Comparison of ENCODE assay signal across 21 cellular contexts in genomic region chr12:26580619-26581018, GRCh38.
"Had no signal": no experiment of that assay in that cellular context is flagged by ENCODE, and none has a peak within 500 bp of the region (broad histone marks: within the 10 kb centered on the region; RNA-seq: fewer than 3 reads in every experiment).

No MANE protein-coding gene starts in this region.

- H3K27me3 ChIP-seq: neutrophil, spleen, testis, tibial nerve, upper lobe of right lung, vagina had no signal

- H3K4me3 Mint-ChIP-seq: naive B cell; nephron progenitor cell; stimulated activated naive B cell treated with anti-CD40 and anti-IgM and Interleukin-4, amounts not matched to agents 10 μg/mL and 1 μg/mL and 100 μg/mL, for 72 hours; stimulated activated naive CD8-positive, alpha-beta T cell treated with anti-CD3 and anti-CD28 coated beads, Interleukin-15, amount 100 ng/mL, for 72 hours had no signal

- H3K4me1 ChIP-seq: left ventricle myocardium inferior, testis, tibial nerve, upper lobe of right lung, vagina had no signal

- H3K27me3 Mint-ChIP-seq: naive B cell; stimulated activated naive B cell treated with anti-CD40 and anti-IgM and Interleukin-4, amounts not matched to agents 10 μg/mL and 1 μg/mL and 100 μg/mL, for 72 hours; stimulated activated naive CD8-positive, alpha-beta T cell treated with anti-CD3 and anti-CD28 coated beads, Interleukin-15, amount 100 ng/mL, for 72 hours had no signal

- H3K27ac Mint-ChIP-seq: nephron progenitor cell; stimulated activated naive B cell treated with anti-CD40 and anti-IgM and Interleukin-4, amounts not matched to agents 10 μg/mL and 1 μg/mL and 100 μg/mL, for 72 hours; stimulated activated naive CD8-positive, alpha-beta T cell treated with anti-CD3 and anti-CD28 coated beads, Interleukin-15, amount 100 ng/mL, for 72 hours had no signal

- ATAC-seq: left cardiac atrium; sciatic nerve; stimulated activated naive B cell treated with anti-CD40 and anti-IgM and Interleukin-4, amounts not matched to agents 10 μg/mL and 1 μg/mL and 100 μg/mL, for 72 hours; stimulated activated naive CD8-positive, alpha-beta T cell treated with anti-CD3 and anti-CD28 coated beads, Interleukin-15, amount 100 ng/mL, for 72 hours; upper lobe of right lung had no signal

- H3K9me3 Mint-ChIP-seq: nephron progenitor cell; stimulated activated naive CD8-positive, alpha-beta T cell treated with anti-CD3 and anti-CD28 coated beads, Interleukin-15, amount 100 ng/mL, for 72 hours had no signal

- DNase-seq: dermis blood vessel endothelial cell; erythroblast; kidney; left cardiac atrium; left ventricle myocardium inferior; mesendoderm; naive B cell; nephron progenitor cell; spleen; stimulated activated CD4-positive, alpha-beta T cell treated with anti-CD3 and anti-CD28 coated beads, Interleukin-15, amount 100 ng/mL, for 24 hours; stimulated activated CD4-positive, alpha-beta T cell treated with anti-CD3 and anti-CD28 coated beads, Interleukin-1b, Interleukin-23, amount 100 ng/mL, for 48 hours; stimulated activated CD4-positive, alpha-beta T cell treated with anti-CD3 and anti-CD28 coated beads, Interleukin-4, amount 100 ng/mL, for 24 hours; stimulated activated naive B cell treated with anti-CD40 and anti-IgM and Interleukin-4, amounts not matched to agents 10 μg/mL and 1 μg/mL and 100 μg/mL, for 72 hours; stimulated activated naive CD8-positive, alpha-beta T cell treated with anti-CD3 and anti-CD28 coated beads, Interleukin-15, amount 100 ng/mL, for 72 hours; testis; upper lobe of right lung had no signal

- H3K4me3 ChIP-seq: left ventricle myocardium inferior, lung, spleen, testis, tibial nerve, upper lobe of right lung, vagina had no signal

- H3K27ac ChIP-seq: left ventricle myocardium inferior, neutrophil, spleen, testis, tibial nerve, upper lobe of right lung, vagina had no signal
